In the genomic region with DNA sequence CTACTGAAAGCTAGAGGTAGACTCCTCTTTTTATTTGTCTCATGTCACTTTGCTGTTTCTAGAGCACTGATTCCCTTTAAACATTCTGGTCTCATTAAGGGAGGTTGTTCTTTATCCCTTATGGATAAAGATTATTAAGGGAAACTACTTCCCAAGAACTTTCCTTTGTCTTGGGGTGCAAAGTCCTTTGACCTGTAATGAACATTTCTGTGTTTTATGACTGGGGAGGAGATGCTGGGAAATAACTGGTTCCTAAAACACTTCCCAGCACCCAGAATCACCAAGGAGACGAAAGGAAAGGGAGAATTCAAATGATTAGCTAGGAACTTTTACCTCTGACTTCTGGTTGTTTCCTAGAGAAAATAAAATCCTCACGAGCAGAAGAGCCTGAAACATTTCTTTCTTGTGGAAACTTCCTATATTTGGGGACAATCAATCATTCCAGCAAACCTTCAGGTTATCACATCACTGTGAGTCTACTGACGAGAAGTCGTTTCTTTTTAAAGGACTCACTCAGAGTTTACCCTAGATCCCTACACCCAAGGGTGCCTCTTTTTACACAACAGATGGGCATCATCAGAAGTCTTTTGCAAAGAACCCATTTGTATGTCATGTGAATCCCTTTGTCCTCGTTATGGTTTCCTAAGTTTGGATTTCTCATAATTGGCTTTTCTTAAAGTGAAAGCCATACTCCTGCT, we compare ENCODE assay signal across 19 cellular contexts.
DNase-seq lines count a peak whose midpoint lies in the region; ATAC-seq, FAIRE-seq and TF ChIP-seq lines count a peak whose summit lies in the region.
"Had no signal": no experiment of that assay in that cellular context is flagged by ENCODE, and none has a peak within 500 bp of the region (broad histone marks: within the 10 kb centered on the region; RNA-seq: fewer than 3 reads in every experiment).

No MANE protein-coding gene starts in this region.

- H3K36me3 ChIP-seq in heart left ventricle (no peaks in the 10 kb centered on the region), pancreas (no peaks in the 10 kb centered on the region), urinary bladder (ENCODE audit: insufficient read depth) (no peaks in the 10 kb centered on the region)
- no peaks in the 10 kb centered on the region for H3K36me3 ChIP-seq in CD8-positive, alpha-beta memory T cell (ENCODE audit: insufficient read depth, low read length)

- H3K4me3 Mint-ChIP-seq in CD8-positive, alpha-beta memory T cell = no peak overlapping the region
- H3K4me3 Mint-ChIP-seq: activated naive CD8-positive, alpha-beta T cell treated with anti-CD3 and anti-CD28 coated beads, Interleukin-2, amount 50 U/mL, for 24 hours; H9; stimulated activated naive B cell treated with anti-CD40 and anti-IgM and Interleukin-4, amounts not matched to agents 10 μg/mL and 1 μg/mL and 100 μg/mL, for 72 hours had no signal

- DNase-seq in heart left ventricle (no peak), left ventricle myocardium superior (no peak), fibroblast of peridontal ligament (ENCODE audit: extremely low read depth) (peak; percentile 48), pancreas (no peak), HUDEP-2 (lab: John Stamatoyannopoulos, UW; ENCODE audit: unreplicated experiment in 76 of 76) (no peak), CD1c-positive myeloid dendritic cell (ENCODE audit: extremely low spot score) (no peak)
- no peak for DNase-seq in CD8-positive, alpha-beta memory T cell
- DNase-seq: activated CD4-positive, alpha-beta T cell treated with anti-CD3 and anti-CD28 coated beads for 4 hours; activated naive CD8-positive, alpha-beta T cell treated with anti-CD3 and anti-CD28 coated beads, Interleukin-2, amount 50 U/mL, for 24 hours; activated T-cell treated with anti-CD3 and anti-CD28 coated beads for 4 hours; Caco-2; H9; NCI-H526; retina; stimulated activated naive B cell treated with anti-CD40 and anti-IgM and Interleukin-4, amounts not matched to agents 10 μg/mL and 1 μg/mL and 100 μg/mL, for 72 hours had no signal

- peaks cover 27 to 30% of the 10 kb centered on the region in 2 donors for H3K27me3 Mint-ChIP-seq in CD8-positive, alpha-beta memory T cell

- H3K9me3 ChIP-seq in heart left ventricle (no peaks in the 10 kb centered on the region), pancreas (no peaks in the 10 kb centered on the region)
- no peaks in the 10 kb centered on the region for H3K9me3 ChIP-seq in CD8-positive, alpha-beta memory T cell (ENCODE audit: low read length)
- H3K9me3 ChIP-seq: A549, Caco-2 had no signal

- H3K36me3 Mint-ChIP-seq in CD8-positive, alpha-beta memory T cell = no peaks in the 10 kb centered on the region
- H3K36me3 Mint-ChIP-seq: stimulated activated naive B cell treated with anti-CD40 and anti-IgM and Interleukin-4, amounts not matched to agents 10 μg/mL and 1 μg/mL and 100 μg/mL, for 72 hours had no signal

- TF ChIP-seq CTCF in heart left ventricle (IDR thresholded peaks at IDR 0.05) (no peak), pancreas (IDR thresholded peaks at IDR 0.05) (no peak)

- POLR2A ChIA-PET in CD8-positive, alpha-beta memory T cell (lab: Charles Lee) = interaction anchor here (0.5 kb wide), 1 partner anchor 26 kb away, joined by 6 read pairs; no protein-coding TSS in a partner anchor

- H3K27ac ChIP-seq in heart left ventricle (peak overlapping the region in 10 of 12 donors; percentile 1 to 92 (median 68)), pancreas (peak overlapping the region in 1 of 4 donors; percentile 41), urinary bladder (ENCODE audit: low read depth) (peak overlapping the region; percentile 34)
- H3K27ac ChIP-seq in CD8-positive, alpha-beta memory T cell (ENCODE audit: low read depth, low read length) = no peak overlapping the region
- H3K27ac ChIP-seq: RWPE1 had no signal

- WGBS in heart left ventricle, 4 donors = 40 to 68% (median 50%) methylated on average over 5 of the region's 5 CpGs
- WGBS in pancreas, 2 donors = 13 to 14% methylated on average over 5 of the region's 5 CpGs
- 23% methylated on average over 5 of the region's 5 CpGs for WGBS in urinary bladder

- peak overlapping the region in 1 of 8 donors; percentile 44 for H3K27ac Mint-ChIP-seq in CD8-positive, alpha-beta memory T cell
- H3K27ac Mint-ChIP-seq: activated naive CD8-positive, alpha-beta T cell treated with anti-CD3 and anti-CD28 coated beads, Interleukin-2, amount 50 U/mL, for 24 hours; H9 had no signal

- H3K4me1 Mint-ChIP-seq in CD8-positive, alpha-beta memory T cell = peaks cover 0 to 13% (median 3%) of the 10 kb centered on the region in 3 donors

- no peak for TF ChIP-seq POLR2A in heart left ventricle (IDR thresholded peaks at IDR 0.05)

- H3K4me1 ChIP-seq in heart left ventricle = peaks cover 14 to 91% (median 60%) of the 10 kb centered on the region in 12 donors
- peaks cover 6 to 31% (median 20%) of the 10 kb centered on the region in 3 donors for H3K4me1 ChIP-seq in pancreas
- H3K4me1 ChIP-seq in urinary bladder (ENCODE audit: insufficient read depth) = no peaks in the 10 kb centered on the region
- H3K4me1 ChIP-seq in CD8-positive, alpha-beta memory T cell (ENCODE audit: insufficient read depth, low read length) = no peaks in the 10 kb centered on the region

- CTCF ChIA-PET in CD8-positive, alpha-beta memory T cell (lab: Charles Lee) = no interaction called here

- intact Hi-C loops in heart left ventricle (cut with DNase I) (loop anchor here in 1 of 10 donors (10.0 kb wide), 1 partner anchor 68 kb away; a partner anchor contains a TSS), left ventricle myocardium superior (cut with micrococcal nuclease) (no loop called here), pancreas (cut with DNase I) (no loop called here)

- H3K4me3 ChIP-seq in heart left ventricle = no peak overlapping the region
- H3K4me3 ChIP-seq in pancreas = no peak overlapping the region
- no peak overlapping the region for H3K4me3 ChIP-seq in urinary bladder (ENCODE audit: low read depth, low read length)
- H3K4me3 ChIP-seq in CD8-positive, alpha-beta memory T cell (ENCODE audit: low read length) = no peak overlapping the region
- H3K4me3 ChIP-seq: A549 had no signal

- FAIRE-seq in pancreas (lab: Jason Lieb, UNC) = no peak
- FAIRE-seq: A549, colon had no signal

- H3K9me3 Mint-ChIP-seq in CD8-positive, alpha-beta memory T cell = no peaks in the 10 kb centered on the region
- H3K9me3 Mint-ChIP-seq: activated naive CD8-positive, alpha-beta T cell treated with anti-CD3 and anti-CD28 coated beads, Interleukin-2, amount 50 U/mL, for 24 hours; H9; stimulated activated naive B cell treated with anti-CD40 and anti-IgM and Interleukin-4, amounts not matched to agents 10 μg/mL and 1 μg/mL and 100 μg/mL, for 72 hours had no signal

- ATAC-seq in heart left ventricle (no peak), left ventricle myocardium superior (no peak), pancreas (peak in 3 of 4 donors; percentile 1 to 20 (median 10))
- ATAC-seq: A549; activated naive CD8-positive, alpha-beta T cell treated with anti-CD3 and anti-CD28 coated beads, Interleukin-2, amount 50 U/mL, for 24 hours; stimulated activated naive B cell treated with anti-CD40 and anti-IgM and Interleukin-4, amounts not matched to agents 10 μg/mL and 1 μg/mL and 100 μg/mL, for 72 hours had no signal

- no peaks in the 10 kb centered on the region for H3K27me3 ChIP-seq in heart left ventricle
- H3K27me3 ChIP-seq in pancreas = no peaks in the 10 kb centered on the region
- H3K27me3 ChIP-seq in CD8-positive, alpha-beta memory T cell (ENCODE audit: insufficient read depth, low read length, poor library complexity, severe bottlenecking) = no peaks in the 10 kb centered on the region

Comparison
In these comparisons a context has a peak if more than half of its experiments do, and no peak if none do; other contexts are left out.
1. ATAC-seq: peak in pancreas (3 of 4); none in heart left ventricle (0 of 4) and left ventricle myocardium superior (single experiment).